In the genomic region with DNA sequence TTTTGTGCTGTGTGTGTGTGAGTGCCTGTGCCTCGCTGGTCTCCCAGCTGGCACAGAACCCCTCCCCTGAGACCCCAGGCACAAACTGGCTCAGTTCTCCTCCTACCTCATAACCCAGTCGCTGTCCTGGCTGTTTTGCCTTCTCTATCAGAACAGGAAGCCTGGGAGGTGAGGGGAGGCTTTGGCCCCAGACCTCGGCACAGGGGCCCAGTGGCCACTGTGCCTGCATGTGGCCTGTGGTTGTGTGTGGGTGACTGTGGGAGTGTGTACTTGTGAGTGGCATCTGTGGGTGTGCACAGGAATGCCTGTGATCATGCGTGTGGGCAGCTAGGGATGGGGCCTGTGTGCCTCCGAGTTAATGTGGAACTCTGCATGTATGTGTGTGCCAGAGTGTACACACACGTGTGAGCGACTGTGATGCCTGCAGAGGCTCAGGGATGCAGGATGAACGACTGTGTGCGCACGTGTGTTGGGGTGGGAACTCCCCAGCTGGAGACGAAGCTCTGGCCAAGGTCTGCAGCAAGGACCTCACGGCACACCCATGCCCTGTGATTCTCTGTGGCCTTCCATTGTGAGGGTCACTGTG, we compare ENCODE assay signal across 12 cellular contexts. TPM values are rescaled to one million over a fixed set of nuclear protein-coding genes. Genes with fewer than 3 reads are reported as not detected.
DNase-seq lines count a peak whose midpoint lies in the region; ATAC-seq, FAIRE-seq and TF ChIP-seq lines count a peak whose summit lies in the region.
"Had no signal": no experiment of that assay in that cellular context is flagged by ENCODE, and none has a peak within 500 bp of the region (broad histone marks: within the 10 kb centered on the region; RNA-seq: fewer than 3 reads in every experiment).

No MANE protein-coding gene starts in this region.

- no peak overlapping the region for H3K56ac ChIP-seq in H9 (ENCODE audit: insufficient read length, low read depth, low read length)

- RAD21 ChIA-PET in GM12878 (lab: Charles Lee; ENCODE audit: unreplicated experiment) = interaction anchor here (15.5 kb wide), 1 partner anchor 49 kb away, joined by 259 read pairs; no protein-coding TSS in a partner anchor

- peak overlapping the region in 6 of 7 donors; percentile 42 to 77 (median 60) for H3K27ac Mint-ChIP-seq in CD4-positive, alpha-beta memory T cell
- peak overlapping the region in 1 of 3 experiments; percentile 16; a peak in 2 of 7 replicates for H3K27ac Mint-ChIP-seq in H9
- peak overlapping the region; percentile 43 for H3K27ac Mint-ChIP-seq in neural progenitor cell

- POLR2A ChIA-PET in CD4-positive, alpha-beta memory T cell (lab: Charles Lee; ENCODE audit: partially characterized antibody) = interaction anchor here (1.2 kb wide), 1 partner anchor 14 kb away, joined by 6 read pairs; no protein-coding TSS in a partner anchor
- POLR2A ChIA-PET in GM12878 (lab: Charles Lee) = interaction anchor here (0.8 kb wide), 1 partner anchor 40 kb away, joined by 4 read pairs; no protein-coding TSS in a partner anchor

- CTCF ChIA-PET in CD4-positive, alpha-beta memory T cell (lab: Charles Lee; ENCODE audit: partially characterized antibody) = interaction anchor here (0.8 to 0.9 kb wide), 2 partner anchors 20 to 54 kb away, joined by 3 to 5 read pairs; no protein-coding TSS in a partner anchor
- CTCF ChIA-PET in GM12878 (lab: Yijun Ruan, JAX) = interaction anchor here (1.0 to 17.4 kb wide), 5 partner anchors 8 to 516 kb away, joined by 3 to 483 read pairs (median 11); a partner anchor contains a TSS

- peaks cover 9 to 45% of the 10 kb centered on the region in 2 donors for H3K36me3 Mint-ChIP-seq in CD4-positive, alpha-beta memory T cell
- H3K36me3 Mint-ChIP-seq in H9 (ENCODE audit: insufficient read depth in 1 of 3, low read depth in 3 of 3) (no peaks in the 10 kb centered on the region; a peak in 1 of 7 replicates), neural progenitor cell (no peaks in the 10 kb centered on the region)

- no peak overlapping the region for H2BK5ac ChIP-seq in H9 (ENCODE audit: insufficient read length, low read length)

- H3K14ac ChIP-seq in H9 (ENCODE audit: insufficient read depth, low read length) = no peak overlapping the region

- no peak for TF ChIP-seq CTCF in H9 (conservative IDR thresholded peaks at IDR 0.05)
- TF ChIP-seq CTCF in GM12878 (IDR thresholded peaks at IDR 0.05 in 2 of 3, conservative IDR thresholded peaks at IDR 0.05 in 1 of 3; ENCODE audit: control insufficient read depth in 2 of 3, extremely low read depth in 1 of 3, insufficient read depth in 1 of 3, low read depth in 3 of 3, low read length in 3 of 3) = no peak
- no peak for TF ChIP-seq CTCF in neural progenitor cell (IDR thresholded peaks at IDR 0.05)

- no peak overlapping the region for H3K4ac ChIP-seq in H9 (ENCODE audit: low read depth, low read length)

- H3K23me2 ChIP-seq in H9 (ENCODE audit: insufficient read length, low read depth, low read length, poor library complexity, severe bottlenecking) = no peaks in the 10 kb centered on the region

- peaks cover 12 to 25% (median 19%) of the 10 kb centered on the region in 4 donors for H3K4me1 Mint-ChIP-seq in CD4-positive, alpha-beta memory T cell
- H3K4me1 Mint-ChIP-seq in H9 = peaks cover 2 to 22% of the 10 kb centered on the region in 2 experiments; a peak in 3 of 4 replicates
- H3K4me1 Mint-ChIP-seq in neural progenitor cell = peaks cover 14% of the 10 kb centered on the region

- no peak overlapping the region for H2BK12ac ChIP-seq in H9 (ENCODE audit: insufficient read length, low read depth, low read length)

- in situ Hi-C loops in GM12878 (cut with MboI) = no loop called here

- DNase-seq in CD4-positive, alpha-beta memory T cell = no peak
- DNase-seq in H9 = no peak
- DNase-seq in GM12878 (ENCODE audit: low read depth, low spot score) = no peak
- DNase-seq in neural progenitor cell (ENCODE audit: low spot score) = no peak
- DNase-seq in COR-L47 (lab: John Stamatoyannopoulos, UW) = no peak
- no peak for DNase-seq in superior temporal gyrus (ENCODE audit: extremely low spot score)
- DNase-seq in activated gamma-delta T cell treated with Interleukin-2 at 50 U/mL for 16 hours = no peak
- no peak for DNase-seq in LoVo (ENCODE audit: low spot score)
- DNase-seq: Calu3, NCI-H1436 treated with DMSO at 0.1 percent for 48 hours had no signal

- H3F3A ChIP-seq in neural progenitor cell (ENCODE audit: low read depth) = peaks cover 4% of the 10 kb centered on the region

- no peak; the same call in 1 of the 2 replicates for TF ChIP-seq POLR2A in GM12878 (IDR thresholded peaks at IDR 0.05; ENCODE audit: low read depth, low read length)

- no peak overlapping the region for H3K23ac ChIP-seq in H9 (ENCODE audit: insufficient read length, low read depth, low read length)

- no peaks in the 10 kb centered on the region for H3K27me3 Mint-ChIP-seq in CD4-positive, alpha-beta memory T cell
- peaks cover 9% of the 10 kb centered on the region for H3K27me3 Mint-ChIP-seq in H9 (ENCODE audit: low read depth)
- H3K27me3 Mint-ChIP-seq in neural progenitor cell (ENCODE audit: insufficient read depth, low read depth) = peaks cover 9% of the 10 kb centered on the region

- H3K27ac ChIP-seq in CD4-positive, alpha-beta memory T cell (ENCODE audit: low read depth, low read length) = no peak overlapping the region
- H3K27ac ChIP-seq in H9 (ENCODE audit: insufficient read length, low read depth, low read length) = no peak overlapping the region
- no peak overlapping the region for H3K27ac ChIP-seq in GM12878 (ENCODE audit: control insufficient read depth, insufficient read depth)
- no peak overlapping the region for H3K27ac ChIP-seq in neural progenitor cell

- no peak overlapping the region for H2BK120ac ChIP-seq in H9 (ENCODE audit: low read depth, low read length, poor library complexity, severe bottlenecking)

- H2AK5ac ChIP-seq in H9 (ENCODE audit: insufficient read length, low read length) = no peak overlapping the region

- H2BK15ac ChIP-seq in H9 (ENCODE audit: low read depth, low read length) = no peak overlapping the region

- H3K27me3 ChIP-seq in CD4-positive, alpha-beta memory T cell (ENCODE audit: insufficient read depth, low read length) = no peaks in the 10 kb centered on the region
- no peaks in the 10 kb centered on the region for H3K27me3 ChIP-seq in H9 (ENCODE audit: insufficient read depth, low read length)
- H3K27me3 ChIP-seq in GM12878 (replicated peaks in 1 of 2; ENCODE audit: control insufficient read depth in 2 of 2, insufficient read depth in 2 of 2, low read length in 1 of 2) = no peaks in the 10 kb centered on the region
- no peaks in the 10 kb centered on the region for H3K27me3 ChIP-seq in neural progenitor cell

- H3K4me3 Mint-ChIP-seq in CD4-positive, alpha-beta memory T cell = no peak overlapping the region
- H3K4me3 Mint-ChIP-seq in H9 = no peak overlapping the region
- H3K4me3 Mint-ChIP-seq in neural progenitor cell = peak overlapping the region; percentile 24

- no peak overlapping the region for H4K8ac ChIP-seq in H9 (replicated peaks; ENCODE audit: insufficient read length, low read depth, low read length)

- no peaks in the 10 kb centered on the region for H3K79me1 ChIP-seq in H9 (ENCODE audit: insufficient read depth, low read depth, low read length, poor library complexity, severe bottlenecking)

- ATAC-seq in GM12878 = no peak

- H3K4me1 ChIP-seq in CD4-positive, alpha-beta memory T cell (ENCODE audit: insufficient read depth, low read length) = peaks cover 21% of the 10 kb centered on the region
- H3K4me1 ChIP-seq in H9 (ENCODE audit: insufficient read depth, low read length) (no peaks in the 10 kb centered on the region), GM12878 (ENCODE audit: control insufficient read depth, insufficient read depth, low read length) (peaks cover 6% of the 10 kb centered on the region), neural progenitor cell (peaks cover 19% of the 10 kb centered on the region)

- peaks cover 0 to 2% (median 0%) of the 10 kb centered on the region in 8 donors for H3K9me3 Mint-ChIP-seq in CD4-positive, alpha-beta memory T cell
- no peaks in the 10 kb centered on the region for H3K9me3 Mint-ChIP-seq in H9
- no peaks in the 10 kb centered on the region for H3K9me3 Mint-ChIP-seq in neural progenitor cell

- intact Hi-C loops in CD4-positive, alpha-beta memory T cell (cut with micrococcal nuclease) = no loop called here
- intact Hi-C loops in GM12878 (cut with micrococcal nuclease; ENCODE audit: unreplicated experiment) = no loop called here

- SMC1A ChIA-PET in GM12878 (lab: Charles Lee; ENCODE audit: uncharacterized antibody, unreplicated experiment) = interaction anchor here (22.2 kb wide), 1 partner anchor 53 kb away, joined by 375 read pairs; no protein-coding TSS in a partner anchor

- H3K18ac ChIP-seq in H9 (ENCODE audit: insufficient read length, low read depth, low read length) = no peak overlapping the region

- no peak overlapping the region for H4K91ac ChIP-seq in H9 (ENCODE audit: insufficient read length, low read depth, low read length)

- no peaks in the 10 kb centered on the region for H4K20me1 ChIP-seq in H9 (ENCODE audit: control insufficient read depth, insufficient read depth, insufficient read length)
- H4K20me1 ChIP-seq in GM12878 (ENCODE audit: control insufficient read depth, insufficient read depth) = no peaks in the 10 kb centered on the region
- H4K20me1 ChIP-seq in neural progenitor cell (ENCODE audit: low read depth) = no peaks in the 10 kb centered on the region

- no peak overlapping the region for H3T11ph ChIP-seq in H9 (ENCODE audit: low read length)

- WGBS in H9 (ENCODE audit: extremely low coverage, insufficient read length, low lambda C conversion rate) = no CpG with 5 or more reads among the region's 12 CpGs
- WGBS in GM12878 (ENCODE audit: insufficient coverage, insufficient replicate concordance, low lambda C conversion rate, missing lambda C conversion rate) = 71% methylated on average over 12 of the region's 12 CpGs

- peak overlapping the region; percentile 23 for H3K4me2 ChIP-seq in H9 (ENCODE audit: insufficient read depth, insufficient read length, low read length)
- H3K4me2 ChIP-seq in GM12878 (ENCODE audit: control insufficient read depth, insufficient read depth) = no peak overlapping the region
- no peak overlapping the region for H3K4me2 ChIP-seq in neural progenitor cell

- H3K9ac ChIP-seq in H9 (ENCODE audit: extremely low read depth, insufficient read length, low read length) (no peak overlapping the region), GM12878 (ENCODE audit: control insufficient read depth, insufficient read depth, low read length) (no peak overlapping the region), neural progenitor cell (no peak overlapping the region)

- no peak for TF ChIP-seq RAD21 in GM12878 (IDR thresholded peaks at IDR 0.05; ENCODE audit: insufficient read depth, low read depth, low read length)

- no peak for FAIRE-seq in GM12878 (lab: Jason Lieb, UNC)

- peaks cover 70% of the 10 kb centered on the region for H3K36me3 ChIP-seq in CD4-positive, alpha-beta memory T cell (ENCODE audit: insufficient read depth, low read length)
- H3K36me3 ChIP-seq in GM12878 (ENCODE audit: control insufficient read depth in 2 of 2, insufficient read depth in 2 of 2, low read length in 1 of 2) (no peaks in the 10 kb centered on the region), neural progenitor cell (no peaks in the 10 kb centered on the region)

- TF ChIP-seq EP300 in GM12878 (IDR thresholded peaks at IDR 0.05; ENCODE audit: borderline replicate concordance in 1 of 2, control insufficient read depth in 1 of 2, low read depth in 2 of 2, low read length in 2 of 2) = no peak

- H2BK20ac ChIP-seq in H9 (ENCODE audit: low read depth, low read length, poor library complexity, severe bottlenecking) = no peak overlapping the region

- BruUV-seq in GM12878 (replicated peaks; lab: Mats Ljungman, UMichigan) = no TSS peak

- H2AFZ ChIP-seq in H9 (ENCODE audit: low read length) (no peak overlapping the region), GM12878 (ENCODE audit: control insufficient read depth, low read depth, low read length) (no peak overlapping the region), neural progenitor cell (replicated peaks) (no peak overlapping the region)

- H3K79me2 ChIP-seq in H9 (ENCODE audit: insufficient read depth, low read length) (no peaks in the 10 kb centered on the region), GM12878 (ENCODE audit: control insufficient read depth, insufficient read depth, low read length) (no peaks in the 10 kb centered on the region), neural progenitor cell (ENCODE audit: low read depth) (no peaks in the 10 kb centered on the region)

- no peak overlapping the region for H4K5ac ChIP-seq in H9 (ENCODE audit: insufficient read length, low read depth, low read length)

- no peaks in the 10 kb centered on the region for H3K9me3 ChIP-seq in CD4-positive, alpha-beta memory T cell (ENCODE audit: control insufficient read depth in 1 of 2, low read length in 2 of 2)
- no peaks in the 10 kb centered on the region for H3K9me3 ChIP-seq in H9 (ENCODE audit: control insufficient read depth, low read depth, low read length)
- no peaks in the 10 kb centered on the region for H3K9me3 ChIP-seq in GM12878 (replicated peaks; ENCODE audit: control insufficient read depth, insufficient read depth, low read length)
- no peaks in the 10 kb centered on the region for H3K9me3 ChIP-seq in neural progenitor cell (ENCODE audit: low read depth)

- no peak overlapping the region for H3K4me3 ChIP-seq in CD4-positive, alpha-beta memory T cell (ENCODE audit: low read length in 2 of 2)
- H3K4me3 ChIP-seq in GM12878 = no peak overlapping the region
- no peak overlapping the region for H3K4me3 ChIP-seq in neural progenitor cell

RNA-seq across cellular contexts. Expression of a gene that starts 32.3 kb away (rescaled TPM):
- total RNA-seq in CD4-positive, alpha-beta memory T cell = 100 to 1,000 TPM; 225 to 233 TPM
- 10 to 100 TPM; 62.4 to 63.3 TPM for polyA plus RNA-seq in CD4-positive, alpha-beta memory T cell
- 1.1 and 1.8 TPM in 2 replicates for total RNA-seq in H9 (2021)
- 1.4 and 1.9 TPM in 2 replicates for total RNA-seq in GM12878 (2013; cell fraction: nucleolus; rRNA removed)
- total RNA-seq in GM12878 (2014; rRNA removed) = 20.1 and 22.6 TPM in 2 replicates
- total RNA-seq in GM12878 (2014; rRNA removed; fragmentation: Illumina TruSeq; extraction: Trizol) = 11.2 and 12.0 TPM in 2 replicates
- 28.6 and 29.3 TPM in 2 replicates for total RNA-seq in GM12878 (2021)
- 4.1 TPM for polyA plus RNA-seq in GM12878 (2011; ENCODE audit: low read depth)
- polyA plus RNA-seq in GM12878 (2011; rRNA removed) = 2.4 and 3.9 TPM in 2 replicates
- polyA plus RNA-seq in GM12878 (2011; cell fraction: cytosol; rRNA removed) = 5.2 and 7.5 TPM in 2 replicates
- polyA plus RNA-seq in GM12878 (2011; cell fraction: nucleus; rRNA removed) = 20.8 and 25.0 TPM in 2 replicates
- polyA plus RNA-seq in GM12878 (2012) = 9.7 and 13.0 TPM in 2 replicates
- polyA plus RNA-seq in GM12878 (2014; fragmentation: Illumina TruSeq; extraction: Trizol) = 1.8 and 8.8 TPM in 2 replicates
- 1 to 10 TPM in 1 of 2 experiments, under 1 TPM in 1; 0.50 to 5.7 TPM for polyA plus RNA-seq in GM12878 (2014; fragmentation: Nextera tagmentation; extraction: Ambion mirVana)
- polyA plus RNA-seq in GM12878 (2014; rRNA removed) = 23.8 and 23.9 TPM in 2 replicates
- 10 to 100 TPM; 17.8 to 19.0 TPM for polyA plus RNA-seq in GM12878 (2016; fragmentation: Nextera tagmentation; extraction: Ambion mirVana)
- polyA minus RNA-seq in GM12878 (2011; rRNA and poly(A)+ RNA removed) = 1.3 and 3.0 TPM in 2 replicates
- 1.5 and 3.3 TPM in 2 replicates for polyA minus RNA-seq in GM12878 (2011; cell fraction: cytosol; rRNA and poly(A)+ RNA removed)
- 6.8 and 11.0 TPM in 2 replicates for polyA minus RNA-seq in GM12878 (2011; cell fraction: nucleus; rRNA and poly(A)+ RNA removed)
- total RNA-seq in neural progenitor cell (ENCODE audit: low replicate concordance) = 0.19 and 0.77 TPM in 2 replicates
- total RNA-seq: Calu3, NCI-H460, renal cortical epithelial cell had no signal

RNA-seq across cellular contexts. Expression of a gene that starts 43.7 kb away (rescaled TPM):
- 10 to 100 TPM; 13.3 to 14.3 TPM for total RNA-seq in CD4-positive, alpha-beta memory T cell
- 10 to 100 TPM; 35.7 to 35.9 TPM for polyA plus RNA-seq in CD4-positive, alpha-beta memory T cell
- total RNA-seq in H9 (2021) (117 and 124 TPM in 2 replicates), GM12878 (2014; rRNA removed) (59.0 and 63.0 TPM in 2 replicates), GM12878 (2014; rRNA removed; fragmentation: Illumina TruSeq; extraction: Trizol) (52.8 and 55.4 TPM in 2 replicates), GM12878 (2021) (51.2 and 52.6 TPM in 2 replicates), neural progenitor cell (ENCODE audit: low replicate concordance) (331 and 474 TPM in 2 replicates)
- 32.5 and 33.4 TPM in 2 replicates for total RNA-seq in GM12878 (2013; cell fraction: nucleolus; rRNA removed)
- polyA plus RNA-seq in GM12878 (2011; ENCODE audit: low read depth) = 42.9 TPM
- polyA plus RNA-seq in GM12878 (2011; rRNA removed) (45.2 and 48.8 TPM in 2 replicates), GM12878 (2014; fragmentation: Illumina TruSeq; extraction: Trizol) (60.4 and 78.2 TPM in 2 replicates), GM12878 (2014; fragmentation: Nextera tagmentation; extraction: Ambion mirVana) (10 to 100 TPM; 18.9 to 31.7 TPM), GM12878 (2014; rRNA removed) (59.4 and 64.0 TPM in 2 replicates), GM12878 (2016; fragmentation: Nextera tagmentation; extraction: Ambion mirVana) (100 to 1,000 TPM; 103 to 114 TPM)
- polyA plus RNA-seq in GM12878 (2011; cell fraction: cytosol; rRNA removed) = 44.9 and 46.4 TPM in 2 replicates
- polyA plus RNA-seq in GM12878 (2011; cell fraction: nucleus; rRNA removed) = 26.2 and 30.1 TPM in 2 replicates
- 50.0 and 53.4 TPM in 2 replicates for polyA plus RNA-seq in GM12878 (2012)
- polyA minus RNA-seq in GM12878 (2011; rRNA and poly(A)+ RNA removed) = 47.9 and 57.2 TPM in 2 replicates
- 13.8 and 18.6 TPM in 2 replicates for polyA minus RNA-seq in GM12878 (2011; cell fraction: cytosol; rRNA and poly(A)+ RNA removed)
- polyA minus RNA-seq in GM12878 (2011; cell fraction: nucleus; rRNA and poly(A)+ RNA removed) = 6.3 and 13.0 TPM in 2 replicates

Comparison
In these comparisons a context has a peak if more than half of its experiments do, and no peak if none do; other contexts are left out.
1. RNA of a gene that starts 32.3 kb away (total RNA-seq): 225 to 233 TPM in CD4-positive, alpha-beta memory T cell; 1.4 to 29.3 TPM in GM12878, 1.1 to 1.8 TPM in H9 and 0.19 to 0.77 TPM in neural progenitor cell; every median in the first group is over 4 times any median in the second.